In the genomic region with DNA sequence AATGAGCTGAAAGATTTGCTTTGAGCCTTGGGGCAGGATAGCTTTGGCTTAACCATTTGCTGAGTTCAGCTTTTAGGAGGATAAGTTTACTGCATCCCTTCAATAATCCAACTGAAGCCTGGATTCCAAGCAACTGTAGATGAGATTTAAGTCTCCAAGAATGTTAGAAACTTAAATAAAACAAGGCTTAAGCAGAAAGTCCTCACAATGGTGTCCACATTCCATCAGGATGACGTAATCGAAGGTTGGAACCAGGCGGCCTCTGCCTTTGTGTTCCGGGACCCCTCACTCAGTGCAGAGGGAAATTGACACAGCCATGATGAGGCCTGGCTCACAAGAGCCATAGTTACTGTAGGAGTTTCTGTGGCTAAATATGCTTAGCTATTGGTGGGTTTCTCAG, we compare ENCODE assay signal across 13 cellular contexts.
DNase-seq lines count a peak whose midpoint lies in the region; TF ChIP-seq lines count a peak whose summit lies in the region.
"Had no signal": no experiment of that assay in that cellular context is flagged by ENCODE, and none has a peak within 500 bp of the region (broad histone marks: within the 10 kb centered on the region; RNA-seq: fewer than 3 reads in every experiment).

No MANE protein-coding gene starts in this region.

- H3K9me3 ChIP-seq in iPS-18a (ENCODE audit: control insufficient read depth, low read depth, low read length) (no peaks in the 10 kb centered on the region), MM.1S (replicated peaks; ENCODE audit: insufficient read depth, low read length) (no peaks in the 10 kb centered on the region)
- H3K9me3 ChIP-seq: gastrocnemius medialis, uterus had no signal

- no peaks in the 10 kb centered on the region for H3F3A ChIP-seq in MM.1S (ENCODE audit: insufficient read depth, low read length)

- no peaks in the 10 kb centered on the region for H3K79me2 ChIP-seq in MM.1S (ENCODE audit: low read length)

- H4K20me1 ChIP-seq in MM.1S (ENCODE audit: insufficient read depth, low read length) = no peaks in the 10 kb centered on the region

- H3K4me1 ChIP-seq in iPS-18a (ENCODE audit: control insufficient read depth, low read depth, low read length) = peaks cover 17% of the 10 kb centered on the region
- peaks cover 9% of the 10 kb centered on the region for H3K4me1 ChIP-seq in MM.1S (ENCODE audit: low read length)
- H3K4me1 ChIP-seq: gastrocnemius medialis, uterus had no signal

- H3K9ac ChIP-seq in iPS-18a (ENCODE audit: low read length) (peak overlapping the region; percentile 26), MM.1S (ENCODE audit: low read length) (no peak overlapping the region)

- DNase-seq in HT1080 (ENCODE audit: low read depth) (peak; percentile 38), amniotic epithelial cell (ENCODE audit: low read depth) (peak; percentile 32), retina (peak; percentile 57), NCI-H1436 treated with DMSO at 0.1 percent for 48 hours (lab: John Stamatoyannopoulos, UW) (no peak), NCI-H187 (lab: John Stamatoyannopoulos, UW) (no peak), MM.1S (no peak), foreskin melanocyte (no peak)
- DNase-seq: activated CD4-positive, CD25-positive, alpha-beta regulatory T cell treated with anti-CD3 and anti-CD28 coated beads, Interleukin-2, amount 50 U/mL, for 72 hours; CD4-positive, alpha-beta memory T cell; gastrocnemius medialis; NCI-H2227 treated with DMSO at 0.1 percent for 48 hours; uterus had no signal

- H2AFZ ChIP-seq in MM.1S (ENCODE audit: low read length) = no peak overlapping the region

- H3K27ac ChIP-seq in iPS-18a (ENCODE audit: low read length) = no peak overlapping the region
- no peak overlapping the region for H3K27ac ChIP-seq in MM.1S (ENCODE audit: low read length)
- H3K27ac ChIP-seq: gastrocnemius medialis, uterus had no signal

- TF ChIP-seq CTCF in MM.1S (IDR thresholded peaks at IDR 0.05; ENCODE audit: low read length) = no peak

- H3K36me3 ChIP-seq in iPS-18a (ENCODE audit: control insufficient read depth, low read depth, low read length) = no peaks in the 10 kb centered on the region
- no peaks in the 10 kb centered on the region for H3K36me3 ChIP-seq in MM.1S (replicated peaks; ENCODE audit: insufficient read depth, low read length)
- H3K36me3 ChIP-seq: gastrocnemius medialis, uterus had no signal

- H3K27me3 ChIP-seq in iPS-18a (ENCODE audit: control insufficient read depth, insufficient read depth, low read length) (no peaks in the 10 kb centered on the region), MM.1S (replicated peaks; ENCODE audit: insufficient read depth, low read length) (no peaks in the 10 kb centered on the region)
- H3K27me3 ChIP-seq: gastrocnemius medialis, uterus had no signal

- no peak overlapping the region for H3K4me2 ChIP-seq in MM.1S (ENCODE audit: low read depth, low read length)

- H3K4me3 ChIP-seq in iPS-18a (ENCODE audit: low read length) = no peak overlapping the region
- no peak overlapping the region for H3K4me3 ChIP-seq in MM.1S (ENCODE audit: low read length)
- H3K4me3 ChIP-seq: gastrocnemius medialis, uterus had no signal

- no peaks in the 10 kb centered on the region for H3K9me2 ChIP-seq in MM.1S (replicated peaks; ENCODE audit: insufficient read depth, low read length)

Comparison
In these comparisons a context has a peak if more than half of its experiments do, and no peak if none do; other contexts are left out.
1. DNase-seq: peak in HT1080 (single experiment), amniotic epithelial cell (single experiment) and retina (single experiment); none in NCI-H1436 treated with DMSO at 0.1 percent for 48 hours (single experiment), NCI-H187 (0 of 2), MM.1S (single experiment) and foreskin melanocyte (single experiment).